In the genomic region with DNA sequence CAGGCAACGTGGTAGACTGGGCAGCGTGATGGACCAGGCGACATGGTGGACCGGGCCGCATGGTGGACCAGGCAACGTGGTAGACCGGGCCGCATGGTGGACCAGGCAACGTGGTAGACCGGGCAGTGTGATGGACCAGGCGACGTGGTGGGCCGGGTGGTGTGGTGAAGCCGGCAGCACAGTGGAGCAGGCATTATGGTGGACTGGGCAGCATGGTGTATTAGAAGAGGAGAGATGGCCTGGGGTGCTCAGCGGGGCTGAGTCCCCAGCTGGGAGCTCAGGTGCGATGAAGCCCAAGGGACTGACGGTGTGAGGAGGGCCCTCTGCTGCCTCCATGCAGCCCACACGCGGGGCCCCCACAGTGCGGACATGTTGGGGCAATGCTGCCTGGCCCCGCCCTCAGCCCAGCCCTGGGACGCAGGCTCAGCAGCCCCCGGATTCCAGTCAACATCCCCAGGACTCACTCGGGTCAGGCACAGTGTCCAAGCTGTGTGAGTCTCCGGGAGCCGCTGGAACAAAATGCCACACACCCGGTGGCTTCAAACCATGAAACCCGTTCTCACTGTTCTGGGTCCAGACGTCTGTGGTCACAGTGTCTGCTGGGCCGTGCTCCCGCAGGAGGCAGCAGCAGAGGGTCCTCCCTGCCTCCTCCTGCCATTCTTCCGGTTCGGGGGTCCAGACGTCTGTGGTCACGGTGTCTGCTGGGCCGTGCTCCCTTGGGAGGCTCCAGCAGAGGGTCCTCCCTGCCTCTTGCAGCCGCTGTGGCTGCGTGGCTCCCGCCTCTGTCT, we compare ENCODE assay signal across 31 cellular contexts.
DNase-seq lines count a peak whose midpoint lies in the region; ATAC-seq and TF ChIP-seq lines count a peak whose summit lies in the region.
"Had no signal": no experiment of that assay in that cellular context is flagged by ENCODE, and none has a peak within 500 bp of the region (broad histone marks: within the 10 kb centered on the region; RNA-seq: fewer than 3 reads in every experiment).

No MANE protein-coding gene starts in this region.

- TF ChIP-seq POLR2A in adrenal gland (IDR thresholded peaks at IDR 0.05) (no peak), right lobe of liver (IDR thresholded peaks at IDR 0.05) (no peak), esophagus squamous epithelium (IDR thresholded peaks at IDR 0.05) (no peak), erythroblast (IDR thresholded peaks at IDR 0.05; ENCODE audit: low read length) (no peak)

- no peaks in the 10 kb centered on the region for H3K9me3 ChIP-seq in adrenal gland (replicated peaks in 1 of 3)
- no peaks in the 10 kb centered on the region for H3K9me3 ChIP-seq in right lobe of liver
- no peaks in the 10 kb centered on the region for H3K9me3 ChIP-seq in esophagus squamous epithelium
- H3K9me3 ChIP-seq: BLaER1 treated with 17β-estradiol and CSF1 and Interleukin-3, amounts not matched to agents 10 nM and 100 nM; neutrophil had no signal

- no peak for TF ChIP-seq CTCF in CD14-positive monocyte (IDR thresholded peaks at IDR 0.05)
- TF ChIP-seq CTCF in adrenal gland (IDR thresholded peaks at IDR 0.05), result no peak
- no peak for TF ChIP-seq CTCF in right lobe of liver (IDR thresholded peaks at IDR 0.05)
- TF ChIP-seq CTCF in esophagus squamous epithelium (IDR thresholded peaks at IDR 0.05), result no peak

- H3K4me1 Mint-ChIP-seq in CD14-positive monocyte, result no peaks in the 10 kb centered on the region
- H3K4me1 Mint-ChIP-seq: GM23338 had no signal

- H3K36me3 ChIP-seq in adrenal gland (replicated peaks in 1 of 2) (no peaks in the 10 kb centered on the region), right lobe of liver (no peaks in the 10 kb centered on the region), esophagus squamous epithelium (no peaks in the 10 kb centered on the region)
- H3K36me3 ChIP-seq: BLaER1 treated with 17β-estradiol and CSF1 and Interleukin-3, amounts not matched to agents 10 nM and 100 nM; neutrophil; WERI-Rb-1 had no signal

- H3K4me1 ChIP-seq in adrenal gland (replicated peaks in 1 of 2) (no peaks in the 10 kb centered on the region), right lobe of liver (no peaks in the 10 kb centered on the region), esophagus squamous epithelium (no peaks in the 10 kb centered on the region)

- WGBS in adrenal gland, 4 donors, result 87 to 90% (median 90%) methylated on average over 30 to 39 of the region's 39 CpGs
- WGBS in right lobe of liver (ENCODE audit: insufficient coverage, low coverage, low lambda C conversion rate, missing lambda C conversion rate), result 67% methylated on average over 3 of the region's 39 CpGs
- 75 to 88% methylated on average over 9 to 16 of the region's 39 CpGs for WGBS in esophagus squamous epithelium, 2 donors

- no peak for ATAC-seq in right lobe of liver
- no peak for ATAC-seq in HG03280 (IDR thresholded peaks at IDR 0.05; ENCODE audit: unreplicated experiment)
- ATAC-seq: GM23338 had no signal

- no peak overlapping the region for H3K27ac Mint-ChIP-seq in CD14-positive monocyte
- H3K27ac Mint-ChIP-seq: activated naive CD8-positive, alpha-beta T cell; activated T-helper 2 cell treated with anti-CD3 and anti-CD28 coated beads, Interferon-gamma antibody, Interleukin-2, Interleukin-4, amounts not matched to agents 10 μg/mL and 5 μg/mL and 100 μg/mL, durations not matched to agents 14 hours and 24 hours and 36 hours; GM23338 had no signal

- peaks cover 7 to 51% (median 30%) of the 10 kb centered on the region in 7 donors for H3K9me3 Mint-ChIP-seq in CD14-positive monocyte
- H3K9me3 Mint-ChIP-seq: activated T-helper 2 cell treated with anti-CD3 and anti-CD28 coated beads, Interferon-gamma antibody, Interleukin-2, Interleukin-4, amounts not matched to agents 10 μg/mL and 5 μg/mL and 100 μg/mL, durations not matched to agents 14 hours and 24 hours and 36 hours; GM23338 had no signal

- no peak overlapping the region for H3K27ac ChIP-seq in adrenal gland
- no peak overlapping the region for H3K27ac ChIP-seq in right lobe of liver
- H3K27ac ChIP-seq in esophagus squamous epithelium, result no peak overlapping the region
- H3K27ac ChIP-seq: BLaER1 treated with 17β-estradiol and CSF1 and Interleukin-3, amounts not matched to agents 10 nM and 100 nM; neutrophil; PC-9; skin epidermis; WERI-Rb-1 had no signal

- H3K4me3 Mint-ChIP-seq in CD14-positive monocyte, result no peak overlapping the region
- H3K4me3 Mint-ChIP-seq: activated naive CD8-positive, alpha-beta T cell; GM23338 had no signal

- H3K27me3 ChIP-seq in adrenal gland, result no peaks in the 10 kb centered on the region
- no peaks in the 10 kb centered on the region for H3K27me3 ChIP-seq in right lobe of liver
- no peaks in the 10 kb centered on the region for H3K27me3 ChIP-seq in esophagus squamous epithelium
- H3K27me3 ChIP-seq: BLaER1 treated with 17β-estradiol and CSF1 and Interleukin-3, amounts not matched to agents 10 nM and 100 nM; neutrophil had no signal

- intact Hi-C loops in CD14-positive monocyte (cut with micrococcal nuclease), result no loop called here
- intact Hi-C loops in adrenal gland (cut with DNase I), result no loop called here
- intact Hi-C loops in right lobe of liver (cut with DNase I), result no loop called here
- intact Hi-C loops in posterior vena cava (cut with DNase I), result no loop called here
- intact Hi-C loops in esophagus squamous epithelium (cut with DNase I), result no loop called here

- no peak overlapping the region for H3K4me3 ChIP-seq in adrenal gland
- no peak overlapping the region for H3K4me3 ChIP-seq in right lobe of liver
- no peak overlapping the region for H3K4me3 ChIP-seq in esophagus squamous epithelium
- H3K4me3 ChIP-seq: BLaER1 treated with 17β-estradiol and CSF1 and Interleukin-3, amounts not matched to agents 10 nM and 100 nM; GM23338; PC-9; skin epidermis had no signal

- H3K36me3 Mint-ChIP-seq in CD14-positive monocyte, result no peaks in the 10 kb centered on the region
- H3K36me3 Mint-ChIP-seq: activated naive CD8-positive, alpha-beta T cell had no signal

- peaks cover 0 to 4% (median 0%) of the 10 kb centered on the region in 3 donors for H3K27me3 Mint-ChIP-seq in CD14-positive monocyte (ENCODE audit: low read depth in 3 of 3)
- H3K27me3 Mint-ChIP-seq: activated naive CD8-positive, alpha-beta T cell had no signal

- peak; percentile 39 for DNase-seq in CD14-positive monocyte (ENCODE audit: low spot score)
- peak in 4 of 7 donors; percentile 6 to 9 (median 8) for DNase-seq in adrenal gland
- peak in 2 of 3 donors; percentile 39 to 51 for DNase-seq in right lobe of liver
- DNase-seq in posterior vena cava (ENCODE audit: low spot score), result peak; percentile 54
- DNase-seq in NAMALWA (ENCODE audit: low spot score), result no peak
- no peak for DNase-seq in esophagus squamous epithelium (lab: John Stamatoyannopoulos, UW)
- DNase-seq in erythroblast (lab: John Stamatoyannopoulos, UW), result no peak
- DNase-seq: ACHN; activated CD4-positive, alpha-beta T cell treated with anti-CD3 and anti-CD28 coated beads, Interleukin-2, amount 50 U/mL, for 4 hours; activated CD8-positive, alpha-beta memory T cell treated with anti-CD3 and anti-CD28 coated beads, Interleukin-2, amount 50 U/mL, for 4 hours; caudate nucleus; COR-L47; glutamatergic neuron; IMR-90; NCI-H1048; NCI-H1694 treated with DMSO at 0.1 percent for 48 hours; NCI-H510A; NK-92 treated with Interleukin-12 subunit alpha and Interleukin-12 subunit beta, amount 100 ng/mL, for 24 hours; PC-9; SHP77 treated with DMSO at 0.1 percent for 48 hours; SW 1271; T-helper 9 cell; trophoblast cell; WERI-Rb-1 had no signal

Comparison
In these comparisons a context has a peak if more than half of its experiments do, and no peak if none do; other contexts are left out.
1. DNase-seq: peak in CD14-positive monocyte (single experiment), adrenal gland (4 of 7), right lobe of liver (2 of 3) and posterior vena cava (single experiment); none in NAMALWA (single experiment), esophagus squamous epithelium (single experiment) and erythroblast (0 of 2).